8 cellular contexts compared by ENCODE assay signal in the genomic region with DNA sequence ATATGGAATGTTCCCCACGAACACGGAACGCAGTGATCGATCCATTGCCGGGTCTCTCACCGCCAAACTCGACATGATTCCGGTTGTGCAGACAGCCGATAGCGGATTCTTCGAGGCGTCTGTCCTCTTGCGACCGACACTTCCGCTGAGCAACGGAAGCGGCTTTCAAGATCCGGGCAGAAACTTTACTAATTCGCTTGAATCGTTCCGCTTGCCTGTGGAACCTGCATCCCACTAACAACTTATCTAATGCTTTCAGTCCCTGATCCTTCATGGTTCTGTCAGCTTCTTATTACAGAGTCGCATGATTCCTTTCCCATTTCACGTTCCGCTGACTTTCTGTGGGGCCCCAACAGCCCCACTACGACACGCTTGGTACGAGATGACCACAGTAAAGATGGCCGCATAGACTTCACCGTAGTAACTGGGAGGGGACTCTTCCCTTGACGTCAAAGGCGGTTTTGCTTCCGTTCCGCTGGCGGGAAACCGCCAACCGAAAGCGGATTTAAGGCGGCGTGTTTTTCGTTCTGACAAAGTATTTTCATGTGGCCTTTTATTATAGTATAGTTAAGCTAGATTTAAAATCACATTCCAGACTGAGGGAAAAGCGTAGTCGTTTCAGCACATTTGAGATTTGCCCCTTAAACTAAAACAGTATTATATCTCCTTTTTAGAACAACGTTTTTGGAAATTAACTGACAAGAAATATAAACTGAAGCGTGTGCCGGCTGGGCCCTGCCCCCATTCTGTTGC. TPM values are rescaled to one million over a fixed set of nuclear protein-coding genes. Genes with fewer than 3 reads are reported as not detected.
A peak's percentile ranks its signal among the peaks of the same experiment; 100 is the strongest.
DNase-seq lines count a peak whose midpoint lies in the region; ATAC-seq lines count a peak whose summit lies in the region.

A gene with protein sequence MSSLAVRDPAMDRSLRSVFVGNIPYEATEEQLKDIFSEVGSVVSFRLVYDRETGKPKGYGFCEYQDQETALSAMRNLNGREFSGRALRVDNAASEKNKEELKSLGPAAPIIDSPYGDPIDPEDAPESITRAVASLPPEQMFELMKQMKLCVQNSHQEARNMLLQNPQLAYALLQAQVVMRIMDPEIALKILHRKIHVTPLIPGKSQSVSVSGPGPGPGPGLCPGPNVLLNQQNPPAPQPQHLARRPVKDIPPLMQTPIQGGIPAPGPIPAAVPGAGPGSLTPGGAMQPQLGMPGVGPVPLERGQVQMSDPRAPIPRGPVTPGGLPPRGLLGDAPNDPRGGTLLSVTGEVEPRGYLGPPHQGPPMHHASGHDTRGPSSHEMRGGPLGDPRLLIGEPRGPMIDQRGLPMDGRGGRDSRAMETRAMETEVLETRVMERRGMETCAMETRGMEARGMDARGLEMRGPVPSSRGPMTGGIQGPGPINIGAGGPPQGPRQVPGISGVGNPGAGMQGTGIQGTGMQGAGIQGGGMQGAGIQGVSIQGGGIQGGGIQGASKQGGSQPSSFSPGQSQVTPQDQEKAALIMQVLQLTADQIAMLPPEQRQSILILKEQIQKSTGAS (minus strand): TSS at position 121 of the 753 bp plus-strand sequence. CDS start 46 bp downstream, at position 75.

- H3K27ac Mint-ChIP-seq in CD4-positive, alpha-beta memory T cell, result peak within 1 kb of the TSS; percentile 99 to 100 (median 100)

- CTCF ChIA-PET in CD4-positive, alpha-beta memory T cell (lab: Charles Lee; ENCODE audit: partially characterized antibody), result no interaction called here

- DNase-seq in CD4-positive, alpha-beta memory T cell, result peak; percentile 93 to 95 (median 94)
- peak; percentile 79 for DNase-seq in HS-27A (ENCODE audit: low read depth)
- peak; percentile 38 for DNase-seq in NK-92 (lab: John Stamatoyannopoulos, UW; ENCODE audit: unreplicated experiment)
- peak; percentile 96 for DNase-seq in activated CD8-positive, alpha-beta memory T cell treated with anti-CD3 and anti-CD28 coated beads for 24 hours
- peak; percentile 86 for DNase-seq in effector CD8-positive, alpha-beta T cell (lab: John Stamatoyannopoulos, UW)
- peak; percentile 96 to 97 for DNase-seq in lung microvascular endothelial cell (ENCODE audit: low read depth in 2 of 2)
- DNase-seq in stimulated activated CD4-positive, alpha-beta T cell treated with anti-CD3 and anti-CD28 coated beads, TNF-alpha, amount 100 ng/mL, for 48 hours (ENCODE audit: low read depth in 3 of 3), result peak; percentile 81 to 85 (median 83)

- POLR2A ChIA-PET in CD4-positive, alpha-beta memory T cell (lab: Charles Lee; ENCODE audit: partially characterized antibody), result interaction anchor here (1.0 to 1.5 kb wide), 2 partner anchors 9 to 1075 kb away, joined by 4 to 6 read pairs; no protein-coding TSS in a partner anchor

- H3K27me3 Mint-ChIP-seq in CD4-positive, alpha-beta memory T cell, result no peaks in the 10 kb centered on the region

- H3K36me3 Mint-ChIP-seq in CD4-positive, alpha-beta memory T cell, result peaks cover 30 to 41% of the 10 kb centered on the region in 2 donors

- H3K4me1 Mint-ChIP-seq in CD4-positive, alpha-beta memory T cell, result peaks cover 35 to 58% (median 49%) of the 10 kb centered on the region in 4 donors

- H3K27ac ChIP-seq in CD4-positive, alpha-beta memory T cell (ENCODE audit: low read depth, low read length), result peak within 1 kb of the TSS; percentile 97

- H3K27me3 ChIP-seq in CD4-positive, alpha-beta memory T cell (ENCODE audit: insufficient read depth, low read length), result no peaks in the 10 kb centered on the region

- intact Hi-C loops in CD4-positive, alpha-beta memory T cell (cut with micrococcal nuclease), result no loop called here

- H3K9me3 Mint-ChIP-seq in CD4-positive, alpha-beta memory T cell, result peaks cover 0 to 6% (median 0%) of the 10 kb centered on the region in 8 donors

- peak within 1 kb of the TSS; percentile 83 to 88 for H3K4me3 ChIP-seq in CD4-positive, alpha-beta memory T cell (ENCODE audit: low read length in 2 of 2)

- H3K36me3 ChIP-seq in CD4-positive, alpha-beta memory T cell (ENCODE audit: insufficient read depth, low read length), result no peaks in the 10 kb centered on the region

- peak; percentile 93 for ATAC-seq in GM19467 (IDR thresholded peaks at IDR 0.05; ENCODE audit: unreplicated experiment)

- no peaks in the 10 kb centered on the region for H3K9me3 ChIP-seq in CD4-positive, alpha-beta memory T cell (ENCODE audit: control insufficient read depth in 1 of 2, low read length in 2 of 2)

- H3K4me3 Mint-ChIP-seq in CD4-positive, alpha-beta memory T cell, result peak within 1 kb of the TSS; percentile 96 to 100 (median 100)

- H3K4me1 ChIP-seq in CD4-positive, alpha-beta memory T cell (ENCODE audit: insufficient read depth, low read length), result peaks cover 50% of the 10 kb centered on the region

RNA-seq across cellular contexts. Expression of the gene that starts here (rescaled TPM):
- total RNA-seq in CD4-positive, alpha-beta memory T cell, result 10 to 100 TPM; 39.0 to 39.8 TPM
- 10 to 100 TPM; 11.6 to 15.4 TPM for polyA plus RNA-seq in CD4-positive, alpha-beta memory T cell
- 17.2 and 29.4 TPM in 2 replicates for total RNA-seq in lung microvascular endothelial cell

Comparison
In these comparisons a context has a peak if more than half of its experiments do, and no peak if none do; other contexts are left out.
1. Peak in every context shown above with its lines: DNase-seq, ATAC-seq, H3K4me3 ChIP-seq and H3K27ac ChIP-seq.
2. DNase-seq: peak in every context shown above with its lines; median percentile 96 in lung microvascular endothelial cell; 96 in activated CD8-positive, alpha-beta memory T cell treated with anti-CD3 and anti-CD28 coated beads for 24 hours; 94 in CD4-positive, alpha-beta memory T cell; 86 in effector CD8-positive, alpha-beta T cell; 83 in stimulated activated CD4-positive, alpha-beta T cell treated with anti-CD3 and anti-CD28 coated beads, TNF-alpha, amount 100 ng/mL, for 48 hours; 79 in HS-27A; 38 in NK-92.